ENCODE assay signal across 10 cellular contexts in genomic region chr12:43937947-43938346, GRCh38.
A peak's percentile ranks its signal among the peaks of the same experiment; 100 is the strongest.
DNase-seq lines count a peak whose midpoint lies in the region; ATAC-seq, FAIRE-seq and TF ChIP-seq lines count a peak whose summit lies in the region.
"Had no signal": no experiment of that assay in that cellular context is flagged by ENCODE, and none has a peak within 500 bp of the region (broad histone marks: within the 10 kb centered on the region; RNA-seq: fewer than 3 reads in every experiment).

No MANE protein-coding gene starts in this region.

- BruUV-seq in endothelial cell of umbilical vein (replicated peaks; lab: Mats Ljungman, UMichigan), result no TSS peak

- H3K4ac ChIP-seq in mesenchymal stem cell (ENCODE audit: low read depth in 1 of 2, low read length in 2 of 2), result no peak overlapping the region

- H2AFZ ChIP-seq in Loucy (ENCODE audit: low read length) (no peak overlapping the region), endothelial cell of umbilical vein (ENCODE audit: low read depth, low read length) (no peak overlapping the region), mesenchymal stem cell (ENCODE audit: low read depth, low read length) (no peak overlapping the region)

- H4K91ac ChIP-seq in mesenchymal stem cell (ENCODE audit: low read length), result no peak overlapping the region

- intact Hi-C loops in endothelial cell of umbilical vein (cut with micrococcal nuclease), result loop anchor here (5.0 kb wide), 1 partner anchor 161 kb away; no protein-coding TSS in a partner anchor

- no peak overlapping the region for H3K14ac ChIP-seq in mesenchymal stem cell (ENCODE audit: low read length in 2 of 2)

- CTCF ChIA-PET in endothelial cell of umbilical vein (lab: Charles Lee) (interaction anchor here (0.9 to 1.4 kb wide), 6 partner anchors 12 to 124 kb away, joined by 3 to 6 read pairs (median 4); no protein-coding TSS in a partner anchor), GM10248 (lab: Yijun Ruan, JAX) (interaction anchor here (0.9 to 1.5 kb wide), 2 partner anchors 9 to 12 kb away, joined by 3 read pairs; no protein-coding TSS in a partner anchor)

- no peak overlapping the region for H2AK5ac ChIP-seq in mesenchymal stem cell (ENCODE audit: low read length, severe bottlenecking)

- H3K9me3 ChIP-seq in Loucy (ENCODE audit: insufficient read depth, low read depth, low read length), result no peaks in the 10 kb centered on the region
- no peaks in the 10 kb centered on the region for H3K9me3 ChIP-seq in endothelial cell of umbilical vein (replicated peaks; ENCODE audit: control insufficient read depth, insufficient read depth, low read length)
- no peaks in the 10 kb centered on the region for H3K9me3 ChIP-seq in mesenchymal stem cell (ENCODE audit: control insufficient read depth, low read length)
- H3K9me3 ChIP-seq: esophagus squamous epithelium, ovary had no signal

- TF ChIP-seq POLR2A in endothelial cell of umbilical vein (IDR thresholded peaks at IDR 0.05; ENCODE audit: low read depth, low read length), result no peak

- H3K79me1 ChIP-seq in mesenchymal stem cell (replicated peaks; ENCODE audit: low read length, poor library complexity, severe bottlenecking), result peaks cover 2% of the 10 kb centered on the region

- no peak overlapping the region for H3K27ac ChIP-seq in endothelial cell of umbilical vein (ENCODE audit: insufficient read depth, low read depth, low read length)
- no peak overlapping the region for H3K27ac ChIP-seq in mesenchymal stem cell (ENCODE audit: low read length, poor library complexity, severe bottlenecking)
- H3K27ac ChIP-seq: esophagus squamous epithelium, ovary had no signal

- peak; percentile 51 for ATAC-seq in GM18517 (IDR thresholded peaks at IDR 0.05; ENCODE audit: unreplicated experiment)

- H3K23ac ChIP-seq in mesenchymal stem cell (ENCODE audit: low read length in 2 of 2), result no peak overlapping the region

- no peak overlapping the region for H2BK5ac ChIP-seq in mesenchymal stem cell (ENCODE audit: low read depth, low read length, poor library complexity, severe bottlenecking)

- DNase-seq in AG10803 (ENCODE audit: low read depth) (peak; percentile 6), endothelial cell of umbilical vein (ENCODE audit: low read depth, low spot score) (peak; percentile 4), Ammon's horn (ENCODE audit: low spot score) (no peak), GM10248 (ENCODE audit: extremely low spot score) (no peak), mesenchymal stem cell (no peak), COLO668 (lab: John Stamatoyannopoulos, UW; ENCODE audit: unreplicated experiment) (no peak)
- DNase-seq: esophagus squamous epithelium, ovary had no signal

- H3K18ac ChIP-seq in mesenchymal stem cell (ENCODE audit: low read depth in 1 of 2, low read length in 2 of 2), result no peak overlapping the region

- H3K9me1 ChIP-seq in endothelial cell of umbilical vein (replicated peaks; ENCODE audit: control insufficient read depth, extremely low read depth, insufficient read depth, low read length), result no peaks in the 10 kb centered on the region

- H3F3A ChIP-seq in Loucy (ENCODE audit: low read depth), result no peaks in the 10 kb centered on the region

- H2BK120ac ChIP-seq in mesenchymal stem cell (ENCODE audit: low read depth, low read length), result no peak overlapping the region

- no peak overlapping the region for H3K4me3 ChIP-seq in AG10803 (ENCODE audit: low read length)
- no peak overlapping the region for H3K4me3 ChIP-seq in Loucy (ENCODE audit: low read length, poor library complexity, severe bottlenecking)
- no peak overlapping the region for H3K4me3 ChIP-seq in endothelial cell of umbilical vein (replicated peaks in 1 of 3; ENCODE audit: insufficient read depth in 1 of 3, low read depth in 1 of 3, low read length in 3 of 3)
- no peak overlapping the region for H3K4me3 ChIP-seq in mesenchymal stem cell (ENCODE audit: insufficient read depth in 1 of 2, low read depth in 1 of 2, low read length in 2 of 2)
- H3K4me3 ChIP-seq: esophagus squamous epithelium, ovary had no signal

- H3K4me2 ChIP-seq in Loucy (ENCODE audit: low read depth, low read length, poor library complexity, severe bottlenecking) (no peak overlapping the region), endothelial cell of umbilical vein (ENCODE audit: insufficient read depth, low read length) (no peak overlapping the region), mesenchymal stem cell (ENCODE audit: low read length, poor library complexity, severe bottlenecking) (no peak overlapping the region)

- H3K4me1 ChIP-seq in Loucy (ENCODE audit: insufficient read depth, low read length, poor library complexity, severe bottlenecking), result no peaks in the 10 kb centered on the region
- H3K4me1 ChIP-seq in endothelial cell of umbilical vein (ENCODE audit: control insufficient read depth, extremely low read depth, insufficient read depth, low read length), result no peaks in the 10 kb centered on the region
- no peaks in the 10 kb centered on the region for H3K4me1 ChIP-seq in mesenchymal stem cell (ENCODE audit: control insufficient read depth, insufficient read depth, low read depth, low read length)
- H3K4me1 ChIP-seq: esophagus squamous epithelium had no signal

- WGBS in mesenchymal stem cell, result 95% methylated on average over 2 of the region's 2 CpGs

- H3K9ac ChIP-seq in Loucy (ENCODE audit: low read depth, low read length, poor library complexity, severe bottlenecking), result no peak overlapping the region
- no peak overlapping the region for H3K9ac ChIP-seq in endothelial cell of umbilical vein (replicated peaks; ENCODE audit: extremely low read depth, insufficient read depth, low read length)
- no peak overlapping the region for H3K9ac ChIP-seq in mesenchymal stem cell (ENCODE audit: low read length)

- TF ChIP-seq CTCF in AG10803 (conservative IDR thresholded peaks at IDR 0.05; ENCODE audit: low read length) (peak; percentile 29), Loucy (conservative IDR thresholded peaks at IDR 0.05; ENCODE audit: low read length) (peak; percentile 50), endothelial cell of umbilical vein (IDR thresholded peaks at IDR 0.05; ENCODE audit: extremely low read depth in 1 of 2, insufficient read depth in 1 of 2, low read depth in 1 of 2, low read length in 2 of 2) (peak; percentile 24 to 54), GM10248 (IDR thresholded peaks at IDR 0.05; ENCODE audit: control extremely low read depth, extremely low read depth, low read depth, missing control alignments) (no peak)

- no peaks in the 10 kb centered on the region for H3K79me2 ChIP-seq in Loucy (ENCODE audit: insufficient read depth, low read length)
- no peaks in the 10 kb centered on the region for H3K79me2 ChIP-seq in endothelial cell of umbilical vein (ENCODE audit: control insufficient read depth, insufficient read depth, low read length)

- POLR2A ChIA-PET in endothelial cell of umbilical vein (lab: Charles Lee), result no interaction called here
- POLR2A ChIA-PET in GM10248 (lab: Yijun Ruan, JAX), result no interaction called here

- H4K20me1 ChIP-seq in Loucy (ENCODE audit: insufficient read depth, low read length, poor library complexity, severe bottlenecking) (no peaks in the 10 kb centered on the region), endothelial cell of umbilical vein (replicated peaks; ENCODE audit: control insufficient read depth, extremely low read depth, insufficient read depth, low read length) (no peaks in the 10 kb centered on the region)

- H3K36me3 ChIP-seq in Loucy (ENCODE audit: insufficient read depth, low read length), result no peaks in the 10 kb centered on the region
- no peaks in the 10 kb centered on the region for H3K36me3 ChIP-seq in endothelial cell of umbilical vein (ENCODE audit: control insufficient read depth in 2 of 2, extremely low read depth in 1 of 2, insufficient read depth in 2 of 2, low read length in 2 of 2)
- no peaks in the 10 kb centered on the region for H3K36me3 ChIP-seq in mesenchymal stem cell (ENCODE audit: control insufficient read depth in 1 of 2, insufficient read depth in 2 of 2, low read depth in 1 of 2, low read length in 2 of 2)
- H3K36me3 ChIP-seq: esophagus squamous epithelium, ovary had no signal

- no peak overlapping the region for H2BK12ac ChIP-seq in mesenchymal stem cell (ENCODE audit: low read length in 2 of 2)

- no peaks in the 10 kb centered on the region for H3K27me3 ChIP-seq in Loucy (ENCODE audit: insufficient read depth, low read length, poor library complexity, severe bottlenecking)
- no peaks in the 10 kb centered on the region for H3K27me3 ChIP-seq in endothelial cell of umbilical vein (ENCODE audit: control insufficient read depth in 2 of 2, insufficient read depth in 2 of 2, low read length in 2 of 2)
- H3K27me3 ChIP-seq in mesenchymal stem cell (ENCODE audit: control insufficient read depth in 1 of 2, insufficient read depth in 1 of 2, low read length in 2 of 2), result no peaks in the 10 kb centered on the region
- H3K27me3 ChIP-seq: esophagus squamous epithelium, ovary had no signal

- no peak overlapping the region for H4K8ac ChIP-seq in mesenchymal stem cell (ENCODE audit: low read length)

- no peaks in the 10 kb centered on the region for H3K9me2 ChIP-seq in Loucy (replicated peaks; ENCODE audit: low read depth, low read length)

- dilution Hi-C loops in endothelial cell of umbilical vein (cut with MboI; ENCODE audit: extremely low pct_ligation_motif_present, low sequenced_read_pairs), result no loop called here

- H2BK15ac ChIP-seq in mesenchymal stem cell (ENCODE audit: low read depth, poor library complexity, severe bottlenecking), result no peak overlapping the region

- FAIRE-seq in endothelial cell of umbilical vein (lab: Jason Lieb, UNC), result no peak

TF ChIP-seq in endothelial cell of umbilical vein, 7 proteins besides CTCF, POLR2A, EP300 and RAD21:
- TF ChIP-seq EZH2 (IDR thresholded peaks at IDR 0.05; ENCODE audit: borderline replicate concordance, low read depth, low read length, severe bottlenecking) (no peak), MYC (IDR thresholded peaks at IDR 0.05; ENCODE audit: low read depth, low read length) (no peak)

Comparison
In these comparisons a context has a peak if more than half of its experiments do, and no peak if none do; other contexts are left out.
1. DNase-seq: peak in AG10803 (single experiment) and endothelial cell of umbilical vein (single experiment); none in Ammon's horn (single experiment), GM10248 (single experiment), mesenchymal stem cell (single experiment) and COLO668 (single experiment).